In the genomic region with DNA sequence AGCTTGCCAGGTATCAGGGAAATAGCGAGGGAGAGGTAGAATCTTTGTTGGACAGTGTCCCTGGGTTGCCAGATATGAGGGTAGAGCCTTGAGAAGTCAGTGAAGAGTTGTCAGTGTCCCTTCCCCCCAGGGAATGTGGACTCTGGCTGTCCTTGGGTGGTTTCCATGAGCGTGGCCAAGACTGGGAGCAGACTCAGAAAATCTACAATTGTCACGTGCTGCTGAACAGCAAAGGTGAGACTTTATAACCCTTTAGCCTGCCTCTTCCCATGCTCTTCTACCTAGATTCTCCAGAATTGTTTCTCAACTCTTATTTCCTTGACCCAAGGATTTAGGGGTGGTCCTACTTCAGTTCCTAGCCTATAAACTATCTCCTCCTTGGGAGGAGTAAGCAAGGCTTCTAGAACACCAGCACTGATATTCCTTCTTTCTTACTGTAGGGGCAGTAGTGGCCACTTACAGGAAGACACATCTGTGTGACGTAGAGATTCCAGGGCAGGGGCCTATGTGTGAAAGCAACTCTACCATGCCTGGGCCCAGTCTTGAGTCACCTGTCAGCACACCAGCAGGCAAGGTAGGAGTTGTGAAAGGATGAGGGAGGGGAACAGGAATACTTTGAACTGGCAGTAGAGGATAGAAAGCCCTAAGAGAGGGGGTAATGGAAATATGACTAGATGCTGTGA, we compare ENCODE assay signal across 8 cellular contexts. TPM values are rescaled to one million over a fixed set of nuclear protein-coding genes. Genes with fewer than 3 reads are reported as not detected.
DNase-seq lines count a peak whose midpoint lies in the region; ATAC-seq and TF ChIP-seq lines count a peak whose summit lies in the region.

No MANE protein-coding gene starts in this region.

- in situ Hi-C loops in SK-MEL-5 (cut with HindIII; ENCODE audit: low pct_unique_long_range_greater_than_20kb, low sequenced_read_pairs): no loop called here

- peak; percentile 65 for ATAC-seq in HG02938 (IDR thresholded peaks at IDR 0.05; ENCODE audit: unreplicated experiment)

- DNase-seq in GM10266 (ENCODE audit: extremely low spot score) (peak; percentile 80), SK-MEL-5 (ENCODE audit: low read depth, low spot score) (peak; percentile 90), hepatic stellate cell (ENCODE audit: low spot score) (peak; percentile 80), NCI-H1694 treated with DMSO at 0.1 percent for 48 hours (lab: John Stamatoyannopoulos, UW) (no peak), Ammon's horn (ENCODE audit: low spot score) (no peak)
- peak; percentile 50 for DNase-seq in activated naive CD8-positive, alpha-beta T cell treated with anti-CD3 and anti-CD28 coated beads, Interleukin-2, amount 50 U/mL, for 16 hours (ENCODE audit: low read depth, low spot score)
- peak; percentile 51 to 59 for DNase-seq in stimulated activated CD4-positive, alpha-beta T cell treated with anti-CD3 and anti-CD28 coated beads, Interleukin-12 subunit alpha, Interleukin-12 subunit beta, amount 100 ng/mL, for 24 hours (ENCODE audit: low read depth in 2 of 2)

- peak; percentile 43 for TF ChIP-seq CTCF in GM10266 (IDR thresholded peaks at IDR 0.05; ENCODE audit: control insufficient read depth, insufficient read depth, low read depth, missing control alignments)

RNA-seq across cellular contexts. Expression of a gene that starts 1.6 kb away (rescaled TPM):
- 23.5 and 27.2 TPM in 2 replicates for total RNA-seq in SK-MEL-5 (2014; rRNA removed; shearing (Covaris generic))
- 27.9 and 28.7 TPM in 2 replicates for polyA plus RNA-seq in SK-MEL-5 (2015; cell fraction: cytosol; rRNA removed)
- polyA plus RNA-seq in SK-MEL-5 (2015; cell fraction: nucleus; rRNA removed): 345 and 405 TPM in 2 replicates

RNA-seq across cellular contexts. Expression of a gene that starts 1.7 kb away (rescaled TPM):
- 84.1 and 92.3 TPM in 2 replicates for total RNA-seq in SK-MEL-5 (2014; rRNA removed; shearing (Covaris generic))
- 120 and 182 TPM in 2 replicates for polyA plus RNA-seq in SK-MEL-5 (2015; cell fraction: cytosol; rRNA removed)
- 8.8 and 18.9 TPM in 2 replicates for polyA plus RNA-seq in SK-MEL-5 (2015; cell fraction: nucleus; rRNA removed)

RNA-seq across cellular contexts. Expression of a gene that starts 12.9 kb away (rescaled TPM):
- 18.8 and 22.8 TPM in 2 replicates for total RNA-seq in SK-MEL-5 (2014; rRNA removed; shearing (Covaris generic))
- polyA plus RNA-seq in SK-MEL-5 (2015; cell fraction: cytosol; rRNA removed): 24.5 and 30.7 TPM in 2 replicates
- 34.1 and 40.3 TPM in 2 replicates for polyA plus RNA-seq in SK-MEL-5 (2015; cell fraction: nucleus; rRNA removed)

RNA-seq across cellular contexts. Expression of a gene that starts 21.4 kb away (rescaled TPM):
- total RNA-seq in SK-MEL-5 (2014; rRNA removed; shearing (Covaris generic)): not detected in 2 replicates
- polyA plus RNA-seq in SK-MEL-5 (2015; cell fraction: cytosol; rRNA removed): not detected in 2 replicates
- not detected in 2 replicates for polyA plus RNA-seq in SK-MEL-5 (2015; cell fraction: nucleus; rRNA removed)

RNA-seq across cellular contexts. Expression of a gene that starts 30.2 kb away (rescaled TPM):
- total RNA-seq in SK-MEL-5 (2014; rRNA removed; shearing (Covaris generic)): 0.11 and 0.21 TPM in 2 replicates
- polyA plus RNA-seq in SK-MEL-5 (2015; cell fraction: cytosol; rRNA removed): 0.08 and 0.43 TPM in 2 replicates
- polyA plus RNA-seq in SK-MEL-5 (2015; cell fraction: nucleus; rRNA removed): 0.53 and 1.2 TPM in 2 replicates

Comparison
In these comparisons a context has a peak if more than half of its experiments do, and no peak if none do; other contexts are left out.
1. DNase-seq: peak in GM10266 (single experiment), SK-MEL-5 (single experiment), activated naive CD8-positive, alpha-beta T cell treated with anti-CD3 and anti-CD28 coated beads, Interleukin-2, amount 50 U/mL, for 16 hours (single experiment), hepatic stellate cell (single experiment) and stimulated activated CD4-positive, alpha-beta T cell treated with anti-CD3 and anti-CD28 coated beads, Interleukin-12 subunit alpha, Interleukin-12 subunit beta, amount 100 ng/mL, for 24 hours (2 of 2); none in NCI-H1694 treated with DMSO at 0.1 percent for 48 hours (single experiment) and Ammon's horn (single experiment).